34 cellular contexts compared by ENCODE assay signal in genomic region chrX:63913719-63914118, GRCh38.
DNase-seq lines count a peak whose midpoint lies in the region; ATAC-seq, FAIRE-seq and TF ChIP-seq lines count a peak whose summit lies in the region.
"Had no signal": no experiment of that assay in that cellular context is flagged by ENCODE, and none has a peak within 500 bp of the region (broad histone marks: within the 10 kb centered on the region; RNA-seq: fewer than 3 reads in every experiment).

No MANE protein-coding gene starts in this region.

- no peak overlapping the region for H2BK120ac ChIP-seq in IMR-90 (ENCODE audit: low read depth, low read length)
- no peak overlapping the region for H2BK120ac ChIP-seq in H9 (ENCODE audit: low read depth, low read length, poor library complexity, severe bottlenecking)

- H3T11ph ChIP-seq in H9 (ENCODE audit: low read length) = no peak overlapping the region

- no peaks in the 10 kb centered on the region for H3K4me1 Mint-ChIP-seq in H9
- H3K4me1 Mint-ChIP-seq: B cell; CD14-positive monocyte; CD4-positive, alpha-beta memory T cell; CD4-positive, CD25-positive, alpha-beta regulatory T cell; CD8-positive, alpha-beta memory T cell had no signal

- no peak for DNase-seq in A549 (ENCODE audit: low read depth in 1 of 2, low spot score in 1 of 2)
- no peak for DNase-seq in IMR-90
- no peak for DNase-seq in HuH-7.5 (ENCODE audit: low spot score)
- no peak for DNase-seq in H9
- DNase-seq in NCI-H1092 treated with DMSO at 0.1 percent for 48 hours (lab: John Stamatoyannopoulos, UW) = no peak
- DNase-seq: 8988T; ACHN; AML-193; BE2C; C1 segment of cervical spinal cord; Caco-2; Calu3; CD4-positive, alpha-beta memory T cell; CD4-positive, alpha-beta T cell; CD4-positive, CD25-positive, alpha-beta regulatory T cell; CD8-positive, alpha-beta memory T cell; CD8-positive, alpha-beta T cell; COR-L47; DMS 273 treated with DMSO at 0.1 percent for 48 hours; DMS153; DMS53; DMS79; DMS79 treated with DMSO at 0.1 percent for 48 hours; DND-41; EL had no signal

- no peak overlapping the region for H3K27ac Mint-ChIP-seq in H9
- H3K27ac Mint-ChIP-seq: B cell; CD14-positive monocyte; CD4-positive, alpha-beta memory T cell; CD4-positive, alpha-beta T cell; CD4-positive, CD25-positive, alpha-beta regulatory T cell; CD8-positive, alpha-beta memory T cell; CD8-positive, alpha-beta T cell had no signal

- H3K79me2 ChIP-seq in H9 (ENCODE audit: insufficient read depth, low read length) = no peaks in the 10 kb centered on the region

- H2BK5ac ChIP-seq in IMR-90 (ENCODE audit: low read depth, low read length, poor library complexity, severe bottlenecking) = no peak overlapping the region
- H2BK5ac ChIP-seq in H9 (ENCODE audit: insufficient read length, low read length) = no peak overlapping the region

- no peak overlapping the region for H3K23ac ChIP-seq in IMR-90 (ENCODE audit: low read depth, low read length)
- no peak overlapping the region for H3K23ac ChIP-seq in H9 (ENCODE audit: insufficient read length, low read depth, low read length)

- H2BK15ac ChIP-seq in IMR-90 (ENCODE audit: low read depth, low read length) (no peak overlapping the region), H9 (ENCODE audit: low read depth, low read length) (no peak overlapping the region)

- H2AK5ac ChIP-seq in IMR-90 (ENCODE audit: low read depth, low read length) (no peak overlapping the region), H9 (ENCODE audit: insufficient read length, low read length) (no peak overlapping the region)

- no peak for FAIRE-seq in A549 (lab: Jason Lieb, UNC)
- FAIRE-seq: A204.1, D721Med had no signal

- H3K9me3 Mint-ChIP-seq in H9 = peaks cover 82 to 83% of the 10 kb centered on the region in 2 experiments
- H3K9me3 Mint-ChIP-seq: CD4-positive, alpha-beta T cell had no signal

- H3K18ac ChIP-seq in IMR-90 (ENCODE audit: low read depth, low read length) (no peak overlapping the region), H9 (ENCODE audit: insufficient read length, low read depth, low read length) (no peak overlapping the region)

- CTCF ChIA-PET in A549 (lab: Yijun Ruan, JAX) = no interaction called here
- CTCF ChIA-PET in HEK293 (lab: Yijun Ruan, JAX) = no interaction called here
- CTCF ChIA-PET in IMR-90 (lab: Yijun Ruan, JAX) = no interaction called here

- intact Hi-C loops in IMR-90 (cut with micrococcal nuclease) = no loop called here

- H3K4me3 ChIP-seq in A549 = no peak overlapping the region
- no peak overlapping the region for H3K4me3 ChIP-seq in HEK293 (ENCODE audit: low read depth, low read length)
- H3K4me3 ChIP-seq in IMR-90 (ENCODE audit: insufficient read depth, low read depth, low read length) = no peak overlapping the region
- H3K4me3 ChIP-seq: BLaER1; BLaER1 treated with 17β-estradiol and CSF1 and Interleukin-3, amounts not matched to agents 10 nM and 100 nM had no signal

- H3K9ac ChIP-seq in IMR-90 (ENCODE audit: low read depth, low read length) (no peak overlapping the region), H9 (ENCODE audit: extremely low read depth, insufficient read length, low read length) (no peak overlapping the region)
- H3K9ac ChIP-seq: BLaER1; BLaER1 treated with 17β-estradiol and CSF1 and Interleukin-3, amounts not matched to agents 10 nM and 100 nM had no signal

- H3K36me3 Mint-ChIP-seq in H9 (ENCODE audit: insufficient read depth in 1 of 3, low read depth in 3 of 3) = peaks cover 24 to 31% (median 30%) of the 10 kb centered on the region in 3 experiments
- H3K36me3 Mint-ChIP-seq: CD14-positive monocyte; CD4-positive, alpha-beta memory T cell; CD4-positive, CD25-positive, alpha-beta regulatory T cell; CD8-positive, alpha-beta T cell had no signal

- TF ChIP-seq CTCF in A549 (IDR thresholded peaks at IDR 0.05) (no peak), HEK293 (tag by site-specific recombination; IDR thresholded peaks at IDR 0.05) (no peak), IMR-90 (conservative IDR thresholded peaks at IDR 0.05; ENCODE audit: low read depth, low read length) (no peak), H9 (conservative IDR thresholded peaks at IDR 0.05) (no peak)

- H3K27ac ChIP-seq in A549 (no peak overlapping the region), HEK293 (ENCODE audit: extremely low read depth, low read depth, low read length) (no peak overlapping the region), IMR-90 (ENCODE audit: insufficient read depth, low read length) (no peak overlapping the region), H9 (ENCODE audit: insufficient read length, low read depth, low read length) (no peak overlapping the region)
- H3K27ac ChIP-seq: 22Rv1; BLaER1; BLaER1 treated with 17β-estradiol and CSF1 and Interleukin-3, amounts not matched to agents 10 nM and 100 nM; C4-2B had no signal

- H3K9me3 ChIP-seq in A549 = no peaks in the 10 kb centered on the region
- H3K9me3 ChIP-seq in HEK293 (ENCODE audit: control insufficient read depth, insufficient read depth, low read depth, low read length) = peaks cover 2% of the 10 kb centered on the region
- peaks cover 8% of the 10 kb centered on the region for H3K9me3 ChIP-seq in IMR-90 (ENCODE audit: control insufficient read depth, insufficient read depth, low read length)
- H3K9me3 ChIP-seq in H9 (ENCODE audit: control insufficient read depth, low read depth, low read length) = peaks cover 63% of the 10 kb centered on the region
- H3K9me3 ChIP-seq: BE2C, Caco-2 had no signal

- no peaks in the 10 kb centered on the region for H3K9me1 ChIP-seq in IMR-90 (ENCODE audit: insufficient read depth, low read length)

- H4K20me1 ChIP-seq in IMR-90 (ENCODE audit: insufficient read depth, low read length) (no peaks in the 10 kb centered on the region), H9 (ENCODE audit: control insufficient read depth, insufficient read depth, insufficient read length) (no peaks in the 10 kb centered on the region)
- H4K20me1 ChIP-seq: BLaER1; BLaER1 treated with 17β-estradiol and CSF1 and Interleukin-3, amounts not matched to agents 10 nM and 100 nM had no signal

- no peak for ATAC-seq in A549
- no peak for ATAC-seq in IMR-90 (ENCODE audit: low read depth)
- ATAC-seq: CD8-positive, alpha-beta T cell had no signal

- no peak overlapping the region for H2AK9ac ChIP-seq in IMR-90 (replicated peaks; ENCODE audit: low read depth, low read length, poor library complexity)

- H3K4me1 ChIP-seq in A549 (no peaks in the 10 kb centered on the region), HEK293 (ENCODE audit: control insufficient read depth, insufficient read depth, low read length) (no peaks in the 10 kb centered on the region), IMR-90 (ENCODE audit: control insufficient read depth, insufficient read depth, low read length) (no peaks in the 10 kb centered on the region), H9 (ENCODE audit: insufficient read depth, low read length) (no peaks in the 10 kb centered on the region)
- H3K4me1 ChIP-seq: BE2C; BLaER1; BLaER1 treated with 17β-estradiol and CSF1 and Interleukin-3, amounts not matched to agents 10 nM and 100 nM; Caco-2 had no signal

- H4K5ac ChIP-seq in IMR-90 (ENCODE audit: low read depth, low read length) = no peak overlapping the region
- no peak overlapping the region for H4K5ac ChIP-seq in H9 (ENCODE audit: insufficient read length, low read depth, low read length)

- H3K4me3 Mint-ChIP-seq in H9 = no peak overlapping the region
- H3K4me3 Mint-ChIP-seq: B cell; CD14-positive monocyte; CD4-positive, alpha-beta memory T cell; CD4-positive, alpha-beta T cell; CD4-positive, CD25-positive, alpha-beta regulatory T cell; CD8-positive, alpha-beta memory T cell; CD8-positive, alpha-beta T cell had no signal

- POLR2A ChIA-PET in A549 (lab: Yijun Ruan, JAX) = no interaction called here
- POLR2A ChIA-PET in HEK293 (lab: Yijun Ruan, JAX) = no interaction called here
- POLR2A ChIA-PET in IMR-90 (lab: Charles Lee; ENCODE audit: unreplicated experiment) = no interaction called here

- no TSS peak for BruUV-seq in IMR-90 (replicated peaks; lab: Mats Ljungman, UMichigan)

- H3K4me2 ChIP-seq in A549 (no peak overlapping the region), IMR-90 (ENCODE audit: low read depth, low read length) (no peak overlapping the region), H9 (ENCODE audit: insufficient read depth, insufficient read length, low read length) (no peak overlapping the region)
- H3K4me2 ChIP-seq: BLaER1; BLaER1 treated with 17β-estradiol and CSF1 and Interleukin-3, amounts not matched to agents 10 nM and 100 nM had no signal

- no peak for TF ChIP-seq EP300 in A549 (IDR thresholded peaks at IDR 0.05)

- no peaks in the 10 kb centered on the region for H3K23me2 ChIP-seq in H9 (ENCODE audit: insufficient read length, low read depth, low read length, poor library complexity, severe bottlenecking)

- H2AFZ ChIP-seq in IMR-90 (replicated peaks; ENCODE audit: low read length, poor library complexity) (no peak overlapping the region), H9 (ENCODE audit: low read length) (no peak overlapping the region)

- H3K36me3 ChIP-seq in HEK293 (ENCODE audit: control insufficient read depth in 2 of 2, insufficient read depth in 1 of 2, low read length in 2 of 2) (no peaks in the 10 kb centered on the region), IMR-90 (ENCODE audit: control insufficient read depth, insufficient read depth, low read length) (no peaks in the 10 kb centered on the region)
- H3K36me3 ChIP-seq: BE2C; BLaER1; BLaER1 treated with 17β-estradiol and CSF1 and Interleukin-3, amounts not matched to agents 10 nM and 100 nM had no signal

- H3K79me1 ChIP-seq in IMR-90 (ENCODE audit: low read depth in 1 of 2, low read length in 2 of 2) = no peaks in the 10 kb centered on the region
- no peaks in the 10 kb centered on the region for H3K79me1 ChIP-seq in H9 (ENCODE audit: insufficient read depth, low read depth, low read length, poor library complexity, severe bottlenecking)

- H3K56ac ChIP-seq in IMR-90 (ENCODE audit: extremely low read depth, insufficient read depth, low read length) (no peak overlapping the region), H9 (ENCODE audit: insufficient read length, low read depth, low read length) (no peak overlapping the region)

- H3K27me3 ChIP-seq in IMR-90 (ENCODE audit: control insufficient read depth, insufficient read depth, low read length) (no peaks in the 10 kb centered on the region), H9 (ENCODE audit: insufficient read depth, low read length) (no peaks in the 10 kb centered on the region)
- H3K27me3 ChIP-seq: BE2C had no signal

- no peak overlapping the region for H3K4ac ChIP-seq in IMR-90 (ENCODE audit: low read depth, low read length)
- no peak overlapping the region for H3K4ac ChIP-seq in H9 (ENCODE audit: low read depth, low read length)

- H3K14ac ChIP-seq in IMR-90 (replicated peaks; ENCODE audit: low read depth, low read length) (no peak overlapping the region), H9 (ENCODE audit: insufficient read depth, low read length) (no peak overlapping the region)

- no peaks in the 10 kb centered on the region; the same call in none of the 2 replicates for H3K27me3 Mint-ChIP-seq in H9 (ENCODE audit: low read depth)
- H3K27me3 Mint-ChIP-seq: B cell; CD4-positive, alpha-beta memory T cell; CD4-positive, alpha-beta T cell; CD4-positive, CD25-positive, alpha-beta regulatory T cell had no signal

- H2BK20ac ChIP-seq in IMR-90 (ENCODE audit: low read depth, low read length) (no peak overlapping the region), H9 (ENCODE audit: low read depth, low read length, poor library complexity, severe bottlenecking) (no peak overlapping the region)

- in situ Hi-C loops in IMR-90 (cut with MboI; ENCODE audit: low sequenced_read_pairs) = no loop called here

- no peak for TF ChIP-seq POLR2A in A549 (IDR thresholded peaks at IDR 0.05; ENCODE audit: low read length)
- TF ChIP-seq POLR2A in IMR-90 (IDR thresholded peaks at IDR 0.05; ENCODE audit: low read depth, low read length) = no peak

- no peak overlapping the region for H4K8ac ChIP-seq in IMR-90 (ENCODE audit: low read depth in 2 of 2, low read length in 2 of 2)
- H4K8ac ChIP-seq in H9 (replicated peaks; ENCODE audit: insufficient read length, low read depth, low read length) = no peak overlapping the region

- H4K91ac ChIP-seq in IMR-90 (ENCODE audit: insufficient read depth, low read depth, low read length) (no peak overlapping the region), H9 (ENCODE audit: insufficient read length, low read depth, low read length) (no peak overlapping the region)

- TF ChIP-seq RAD21 in A549 (conservative IDR thresholded peaks at IDR 0.05 in 1 of 2, IDR thresholded peaks at IDR 0.05 in 1 of 2) (no peak), IMR-90 (IDR thresholded peaks at IDR 0.05; ENCODE audit: low read length) (no peak)

- dilution Hi-C loops in IMR-90 (cut with HindIII; ENCODE audit: low sequenced_read_pairs, unreplicated experiment) = no loop called here

- no peak overlapping the region for H2BK12ac ChIP-seq in H9 (ENCODE audit: insufficient read length, low read depth, low read length)
